In genomic region chr13:97328222-97328790, GRCh38 we compare ENCODE assay signal across 12 cellular contexts.
DNase-seq lines count a peak whose midpoint lies in the region; ATAC-seq, FAIRE-seq and TF ChIP-seq lines count a peak whose summit lies in the region.
"Had no signal": no experiment of that assay in that cellular context is flagged by ENCODE, and none has a peak within 500 bp of the region (broad histone marks: within the 10 kb centered on the region; RNA-seq: fewer than 3 reads in every experiment).

No MANE protein-coding gene starts in this region.

- no peaks in the 10 kb centered on the region for H3K27me3 ChIP-seq in GM23248 (replicated peaks; ENCODE audit: insufficient read depth)
- H3K27me3 ChIP-seq in astrocyte (ENCODE audit: insufficient read depth, low read length) = no peaks in the 10 kb centered on the region

- H3K36me3 Mint-ChIP-seq in astrocyte (ENCODE audit: low read depth, unreplicated experiment) = peaks cover 8% of the 10 kb centered on the region
- no peaks in the 10 kb centered on the region for H3K36me3 Mint-ChIP-seq in T-helper 2 cell treated with Interferon-gamma antibody and Interleukin-4, amounts not matched to agents 5 μg/mL and 100 μg/mL, for 36 hours (ENCODE audit: low read depth)

- H3K27me3 Mint-ChIP-seq in astrocyte (ENCODE audit: low read depth, unreplicated experiment) = no peaks in the 10 kb centered on the region
- H3K27me3 Mint-ChIP-seq in T-helper 2 cell treated with Interferon-gamma antibody and Interleukin-4, amounts not matched to agents 5 μg/mL and 100 μg/mL, for 36 hours (ENCODE audit: low read depth) = no peaks in the 10 kb centered on the region
- H3K27me3 Mint-ChIP-seq: IgD-negative memory B cell had no signal

- H2AFZ ChIP-seq in GM23248 (no peak overlapping the region), astrocyte (ENCODE audit: low read depth, low read length) (no peak overlapping the region)

- no peak overlapping the region for H3K4me3 ChIP-seq in GM23248
- H3K4me3 ChIP-seq in astrocyte (ENCODE audit: insufficient read depth, low read depth, low read length) = peak overlapping the region; percentile 29
- H3K4me3 ChIP-seq: lung had no signal

- H3K9me2 ChIP-seq in GM23248 (ENCODE audit: insufficient read depth) = no peaks in the 10 kb centered on the region

- no peak overlapping the region for H3K4me3 Mint-ChIP-seq in astrocyte (ENCODE audit: unreplicated experiment)
- no peak overlapping the region for H3K4me3 Mint-ChIP-seq in T-helper 2 cell treated with Interferon-gamma antibody and Interleukin-4, amounts not matched to agents 5 μg/mL and 100 μg/mL, for 36 hours
- H3K4me3 Mint-ChIP-seq: IgD-negative memory B cell had no signal

- TF ChIP-seq CTCF in astrocyte (IDR thresholded peaks at IDR 0.05; ENCODE audit: insufficient read depth, low read depth, low read length) = no peak

- H3K9ac ChIP-seq in GM23248 (no peak overlapping the region), astrocyte (ENCODE audit: low read length) (peak overlapping the region; percentile 67)

- H3K4me1 ChIP-seq in GM23248 (ENCODE audit: insufficient read depth) (peaks cover 26% of the 10 kb centered on the region), astrocyte (ENCODE audit: insufficient read depth, low read length) (peaks cover 19% of the 10 kb centered on the region)

- in situ Hi-C loops in GM23248 (cut with MboI) = no loop called here

- H3K4me1 Mint-ChIP-seq in astrocyte (ENCODE audit: low read depth, unreplicated experiment) = peaks cover 40% of the 10 kb centered on the region
- peaks cover 1% of the 10 kb centered on the region for H3K4me1 Mint-ChIP-seq in T-helper 2 cell treated with Interferon-gamma antibody and Interleukin-4, amounts not matched to agents 5 μg/mL and 100 μg/mL, for 36 hours (ENCODE audit: low read depth)

- 79 to 83% methylated on average over 12 of the region's 12 CpGs for WGBS in GM23248 (ENCODE audit: low coverage in 1 of 2, low lambda C conversion rate in 2 of 2, missing lambda C conversion rate in 2 of 2), 2 experiments

- H3K9me3 Mint-ChIP-seq in astrocyte (ENCODE audit: unreplicated experiment) = no peaks in the 10 kb centered on the region
- no peaks in the 10 kb centered on the region for H3K9me3 Mint-ChIP-seq in T-helper 2 cell treated with Interferon-gamma antibody and Interleukin-4, amounts not matched to agents 5 μg/mL and 100 μg/mL, for 36 hours
- H3K9me3 Mint-ChIP-seq: IgD-negative memory B cell had no signal

- intact Hi-C loops in left cardiac atrium (cut with DNase I) = no loop called here

- H3F3A ChIP-seq in GM23248 (ENCODE audit: insufficient read depth) = peaks cover 12% of the 10 kb centered on the region; the same call in 1 of the 2 replicates

- peak; percentile 52 to 70 for ATAC-seq in left cardiac atrium
- ATAC-seq in GM21423 (IDR thresholded peaks at IDR 0.05; ENCODE audit: unreplicated experiment) = no peak

- H3K79me2 ChIP-seq in GM23248 (ENCODE audit: insufficient read depth) (peaks cover 91% of the 10 kb centered on the region), astrocyte (ENCODE audit: insufficient read depth, low read length) (peaks cover 56% of the 10 kb centered on the region)

- H3K9me3 ChIP-seq in GM23248 (ENCODE audit: low read depth) (no peaks in the 10 kb centered on the region), astrocyte (ENCODE audit: insufficient read depth, low read depth, low read length) (no peaks in the 10 kb centered on the region)

- H3K27ac Mint-ChIP-seq in astrocyte (ENCODE audit: unreplicated experiment) = peak overlapping the region; percentile 60
- no peak overlapping the region for H3K27ac Mint-ChIP-seq in T-helper 2 cell treated with Interferon-gamma antibody and Interleukin-4, amounts not matched to agents 5 μg/mL and 100 μg/mL, for 36 hours
- H3K27ac Mint-ChIP-seq: IgD-negative memory B cell had no signal

- FAIRE-seq in astrocyte (lab: Jason Lieb, UNC) = no peak

- H4K20me1 ChIP-seq in GM23248 (ENCODE audit: insufficient read depth) (peaks cover 3% of the 10 kb centered on the region; the same call in 1 of the 2 replicates), astrocyte (ENCODE audit: insufficient read depth, low read length) (peaks cover 16% of the 10 kb centered on the region)

- H3K4me2 ChIP-seq in GM23248 (ENCODE audit: unreplicated experiment) = peak overlapping the region; percentile 8
- peak overlapping the region; percentile 80 for H3K4me2 ChIP-seq in astrocyte (ENCODE audit: low read length)

- H3K36me3 ChIP-seq in GM23248 (ENCODE audit: low read depth) = no peaks in the 10 kb centered on the region
- peaks cover 1% of the 10 kb centered on the region for H3K36me3 ChIP-seq in astrocyte (ENCODE audit: insufficient read depth, low read length)

- DNase-seq in GM23248 (peak; percentile 56), astrocyte (ENCODE audit: low read depth) (peak; percentile 84), left cardiac atrium (peak; percentile 25), renal cortical epithelial cell (ENCODE audit: low read depth) (peak; percentile 86), DMS53 (lab: John Stamatoyannopoulos, UW) (no peak), SKM-1 treated with dmso at 0.1 percent for 144 hours (lab: John Stamatoyannopoulos, UW; ENCODE audit: unreplicated experiment) (no peak)
- no peak for DNase-seq in T-helper 2 cell treated with Interferon-gamma antibody and Interleukin-4, amounts not matched to agents 5 μg/mL and 100 μg/mL, for 36 hours (ENCODE audit: low spot score)
- DNase-seq: activated gamma-delta T cell treated with Interleukin-2 at 50 U/mL for 16 hours, DMS79 had no signal

- H3K27ac ChIP-seq in GM23248 (no peak overlapping the region), astrocyte (ENCODE audit: low read depth, low read length) (peak overlapping the region; percentile 86)

Comparison
In these comparisons a context has a peak if more than half of its experiments do, and no peak if none do; other contexts are left out.
1. DNase-seq: peak in GM23248 (single experiment), astrocyte (single experiment), left cardiac atrium (single experiment) and renal cortical epithelial cell (single experiment); none in T-helper 2 cell treated with Interferon-gamma antibody and Interleukin-4, amounts not matched to agents 5 μg/mL and 100 μg/mL, for 36 hours (single experiment), DMS53 (single experiment) and SKM-1 treated with dmso at 0.1 percent for 144 hours (single experiment).